In the genomic region with DNA sequence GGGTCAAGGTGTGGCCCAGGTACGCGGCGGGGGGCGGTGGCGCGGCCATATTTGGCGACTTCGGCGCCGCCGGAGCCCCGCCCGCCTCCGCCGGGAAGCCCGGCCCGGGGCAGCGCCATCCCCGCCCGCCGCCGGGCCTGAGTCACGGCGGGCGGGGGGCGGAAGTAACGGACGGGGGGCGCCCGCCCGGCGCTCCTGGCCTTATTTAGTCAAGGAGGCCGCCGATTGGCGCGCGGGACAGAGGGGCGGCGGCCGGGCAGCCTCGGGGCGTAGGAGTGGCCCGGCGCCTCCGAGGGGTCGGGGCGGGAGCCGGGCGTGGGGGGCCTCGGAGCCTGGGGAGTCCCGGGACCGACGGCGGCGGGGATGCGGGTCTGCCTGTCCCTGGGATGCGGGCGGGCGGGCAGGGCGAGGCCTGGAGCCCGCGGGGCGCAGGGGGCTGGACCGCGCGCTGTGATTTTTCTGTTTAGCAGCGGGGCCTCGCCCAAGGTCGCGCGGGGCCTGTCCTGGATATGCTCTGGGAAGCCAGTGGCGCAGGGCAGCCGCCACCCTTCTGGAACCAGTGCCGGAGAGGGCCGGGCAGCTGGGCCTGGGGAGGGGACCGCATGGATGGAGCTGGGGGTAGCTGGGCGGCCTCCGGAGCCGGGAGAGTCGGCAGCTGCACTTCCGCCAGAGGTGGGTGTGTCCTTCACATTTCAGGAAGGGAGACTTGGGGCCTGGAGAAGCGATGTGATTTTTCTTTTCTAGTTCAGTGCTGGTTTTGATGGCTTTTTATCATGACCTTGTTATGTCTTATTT, we compare ENCODE assay signal across 8 cellular contexts. TPM values are rescaled to one million over a fixed set of nuclear protein-coding genes. Genes with fewer than 3 reads are reported as not detected.
A peak's percentile ranks its signal among the peaks of the same experiment; 100 is the strongest.
DNase-seq lines count a peak whose midpoint lies in the region; ATAC-seq lines count a peak whose summit lies in the region.

No MANE protein-coding gene starts in this region.

- no peaks in the 10 kb centered on the region for H3K9me3 ChIP-seq in mononuclear cell (ENCODE audit: low read depth, low read length)

- H3K27ac ChIP-seq in epithelial cell of prostate = peak overlapping the region; percentile 100

- H3K4me1 ChIP-seq in mononuclear cell (ENCODE audit: insufficient read depth, low read length) = peaks cover 75% of the 10 kb centered on the region

- peak overlapping the region; percentile 54 for H3K4me3 ChIP-seq in mononuclear cell (ENCODE audit: low read length)

- no peaks in the 10 kb centered on the region for H3K27me3 ChIP-seq in mononuclear cell (ENCODE audit: insufficient read depth, low read length)

- DNase-seq in GF-D8 (lab: John Stamatoyannopoulos, UW) = peak; percentile 28
- DNase-seq in NOMO-1 treated with dmso at 0.1 percent for 144 hours (lab: John Stamatoyannopoulos, UW; ENCODE audit: unreplicated experiment) = peak; percentile 69
- DNase-seq in activated T-cell treated with anti-CD3 and anti-CD28 coated beads for 4 hours = peak; percentile 60
- no peak for DNase-seq in epithelial cell of prostate (ENCODE audit: low read depth, low spot score)
- DNase-seq in stimulated activated naive CD4-positive, alpha-beta T cell (lab: John Stamatoyannopoulos, UW) = peak; percentile 15 to 63 (median 44)

- ATAC-seq in HG02798 (IDR thresholded peaks at IDR 0.05; ENCODE audit: poor library complexity, unreplicated experiment) = peak; percentile 26
- ATAC-seq in HG02938 (IDR thresholded peaks at IDR 0.05; ENCODE audit: unreplicated experiment) = no peak

RNA-seq across cellular contexts. Expression of a gene that starts 2.3 kb away (rescaled TPM):
- 2,327 TPM for total RNA-seq in mononuclear cell

RNA-seq across cellular contexts. Expression of a gene that starts 13.2 kb away (rescaled TPM):
- 0.52 TPM for total RNA-seq in mononuclear cell

RNA-seq across cellular contexts. Expression of a gene that starts 37.2 kb away (rescaled TPM):
- total RNA-seq in mononuclear cell = 13.5 TPM
